In genomic region chr3:115852278-115852677, GRCh38 we compare ENCODE assay signal across 33 cellular contexts.
"Had no signal": no experiment of that assay in that cellular context is flagged by ENCODE, and none has a peak within 500 bp of the region (broad histone marks: within the 10 kb centered on the region; RNA-seq: fewer than 3 reads in every experiment).

No MANE protein-coding gene starts in this region.

- H3K4me1 ChIP-seq: adrenal gland, breast epithelium had no signal

- FAIRE-seq: astrocyte, TTC549 had no signal

- H3K4me3 ChIP-seq: adrenal gland, body of pancreas, breast epithelium had no signal

- ATAC-seq: activated CD8-positive, alpha-beta T cell treated with anti-CD3 and anti-CD28 coated beads for 36 hours; activated naive CD4-positive, alpha-beta T cell treated with anti-CD3 and anti-CD28 coated beads, Interleukin-2, amount 50 U/mL, for 72 hours; activated T-cell treated with anti-CD3 and anti-CD28 coated beads, Interleukin-2, amount 50 U/mL, for 4 hours; activated T-cell treated with anti-CD3 and anti-CD28 coated beads, Interleukin-2, amount 50 U/mL, for 72 hours; activated T-helper 17 cell treated with anti-CD3 and anti-CD28 coated beads, Interleukin-2, amount 50 U/mL, for 72 hours; body of pancreas had no signal

- H3K36me3 ChIP-seq: adrenal gland, brain microvascular endothelial cell, breast epithelium had no signal

- H3K27ac ChIP-seq: adrenal gland, body of pancreas, brain microvascular endothelial cell, breast epithelium, VCaP had no signal

- DNase-seq: activated B cell treated with CpG ODN at 0.5 μM for 24 hours; activated CD4-positive, alpha-beta memory T cell treated with anti-CD3 and anti-CD28 coated beads for 36 hours; activated CD4-positive, alpha-beta T cell treated with anti-CD3 and anti-CD28 coated beads for 4 hours; activated CD4-positive, alpha-beta T cell treated with anti-CD3 and anti-CD28 coated beads, Interleukin-2, amount 10 ng/mL, durations not matched to agents 24 days and 14 days; activated CD4-positive, alpha-beta T cell treated with anti-CD3 and anti-CD28 coated beads, Interleukin-2, amount 50 U/mL, for 1 hour; activated CD4-positive, alpha-beta T cell treated with anti-CD3 and anti-CD28 coated beads, Interleukin-2, amount 50 U/mL, for 4 hours; activated CD4-positive, CD25-positive, alpha-beta regulatory T cell treated with anti-CD3 and anti-CD28 coated beads, Interleukin-2, amount 50 U/mL, for 72 hours; activated CD8-positive, alpha-beta memory T cell treated with anti-CD3 and anti-CD28 coated beads, Interleukin-2, amount 50 U/mL, for 4 hours; activated effector memory CD4-positive, alpha-beta T cell treated with anti-CD3 and anti-CD28 coated beads, Interleukin-2, amount 50 U/mL, for 16 hours; activated gamma-delta T cell treated with Interleukin-2 at 50 U/mL for 16 hours; activated naive CD4-positive, alpha-beta T cell; activated naive CD4-positive, alpha-beta T cell treated with anti-CD3 and anti-CD28 coated beads for 36 hours; activated naive CD4-positive, alpha-beta T cell treated with anti-CD3 and anti-CD28 coated beads, Interleukin-2, amount 50 U/mL, for 16 hours; activated naive CD8-positive, alpha-beta T cell treated with anti-CD3 and anti-CD28 coated beads for 36 hours; activated T-cell treated with anti-CD3 and anti-CD28 coated beads for 4 hours; activated T-cell treated with anti-CD3 and anti-CD28 coated beads, Interleukin-2, amount 50 U/mL, for 1 hour; activated T-cell treated with anti-CD3 and anti-CD28 coated beads, Interleukin-2, amount 50 U/mL, for 4 hours; activated T-cell treated with anti-CD3 and anti-CD28 coated beads, Interleukin-2, amount 50 U/mL, for 72 hours; adrenal gland; amniotic stem cell; aorta; brain microvascular endothelial cell; central memory CD4-positive, alpha-beta T cell; T-helper 2 cell; T-helper 9 cell had no signal

- H3K27me3 ChIP-seq: adrenal gland, body of pancreas, brain microvascular endothelial cell, breast epithelium had no signal

- H3K9me3 ChIP-seq: adrenal gland, body of pancreas, breast epithelium had no signal
